31 cellular contexts compared by ENCODE assay signal in the genomic region with DNA sequence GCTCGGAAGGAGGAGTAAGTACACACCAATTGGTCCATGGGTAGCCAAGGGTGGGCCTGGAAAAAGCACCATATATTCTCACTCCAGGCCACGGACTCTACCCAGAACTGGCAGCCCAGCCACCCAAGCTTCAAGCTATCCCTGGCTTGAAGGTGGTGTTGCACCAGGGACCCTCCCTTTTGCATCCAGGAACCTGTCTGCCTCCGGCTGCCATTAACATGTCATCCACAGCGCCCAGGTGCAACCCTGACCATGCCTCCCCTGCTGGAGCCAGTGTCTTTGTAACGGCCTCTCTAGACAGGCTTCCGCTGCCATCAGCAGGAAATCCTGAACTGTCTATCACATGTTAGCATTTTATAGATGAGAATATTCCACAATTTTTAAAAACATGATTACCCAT.
"Had no signal": no experiment of that assay in that cellular context is flagged by ENCODE, and none has a peak within 500 bp of the region (broad histone marks: within the 10 kb centered on the region; RNA-seq: fewer than 3 reads in every experiment).

No MANE protein-coding gene starts in this region.

- H3K27me3 ChIP-seq: SJSA1 had no signal

- H3K27ac ChIP-seq: PC-9, RWPE1, SJSA1 had no signal

- H3K9ac ChIP-seq: SK-N-SH had no signal

- H2AFZ ChIP-seq: PC-9 had no signal

- H3K4me3 ChIP-seq: PC-9, SJSA1 had no signal

- FAIRE-seq: RCC 7860 had no signal

- DNase-seq: Karpas-422, MV-4-11, NCI-H1092, NCI-H1105 treated with DMSO at 0.1 percent for 48 hours, NCI-H1417, NCI-H1436, NCI-H146, NCI-H1694, NCI-H187, NCI-H1930, NCI-H2029 treated with DMSO at 0.1 percent for 48 hours, NCI-H2081 treated with DMSO at 0.1 percent for 48 hours, NCI-H2107, NCI-H2171, NCI-H226, NCI-H446 treated with DMSO at 0.1 percent for 48 hours, NCI-H510A, NCI-H524, NCI-H526, NCI-H69, NCI-H748 treated with DMSO at 0.1 percent for 48 hours, NCI-H82, PC-9, SHP77 treated with DMSO at 0.1 percent for 48 hours, SK-N-SH, SW 1271 had no signal

- H3K9me3 ChIP-seq: SJSA1, SK-N-SH had no signal

- H3K36me3 ChIP-seq: SJSA1 had no signal

- H3K9me2 ChIP-seq: SK-N-SH had no signal

- ATAC-seq: Panc1, Right ventricle myocardium inferior had no signal

- H3K4me1 ChIP-seq: SJSA1 had no signal

- H3K4me2 ChIP-seq: PC-9, SK-N-SH had no signal
